ENCODE assay signal across 1 cellular context in the genomic region with DNA sequence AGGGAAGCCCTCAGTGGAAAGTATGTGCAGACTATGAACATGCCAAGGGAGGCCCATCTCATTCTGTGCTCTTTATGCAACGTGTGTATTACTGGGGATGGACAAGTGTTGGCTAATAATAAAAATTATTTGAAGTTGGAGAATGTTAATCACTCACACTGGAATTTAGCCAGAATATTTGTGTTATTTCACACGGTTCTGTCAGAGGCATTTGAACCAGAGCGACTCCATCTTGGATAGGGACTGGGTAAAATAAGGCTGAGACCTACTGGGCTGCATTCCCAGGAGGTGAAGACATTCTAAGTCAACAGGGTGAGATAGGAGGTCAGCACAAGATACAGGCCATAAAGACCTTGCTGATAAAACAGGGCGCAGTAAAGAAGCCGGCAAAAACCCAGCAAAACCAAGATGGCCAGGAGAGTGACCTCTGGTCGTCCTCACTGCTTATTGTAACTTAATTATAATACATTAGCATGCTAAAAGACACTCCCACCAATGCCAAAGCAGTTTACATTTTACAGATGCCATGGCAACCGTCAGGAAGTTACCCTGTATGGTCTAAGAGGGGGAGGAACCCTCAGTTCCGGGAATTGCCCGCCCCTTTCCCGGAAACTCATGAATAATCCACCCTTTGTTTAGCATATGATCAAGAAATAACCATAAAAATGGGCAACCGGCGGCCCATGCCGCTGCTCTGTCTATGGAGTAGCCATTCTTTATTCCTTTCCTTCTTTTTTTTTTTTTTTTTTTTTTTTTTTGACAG.
TF ChIP-seq lines count a peak whose summit lies in the region.

No MANE protein-coding gene starts in this region.

TF ChIP-seq in K562, 482 proteins besides CTCF, POLR2A, EP300 and RAD21 (continued from another document):
- TF ChIP-seq, protein P1, sequence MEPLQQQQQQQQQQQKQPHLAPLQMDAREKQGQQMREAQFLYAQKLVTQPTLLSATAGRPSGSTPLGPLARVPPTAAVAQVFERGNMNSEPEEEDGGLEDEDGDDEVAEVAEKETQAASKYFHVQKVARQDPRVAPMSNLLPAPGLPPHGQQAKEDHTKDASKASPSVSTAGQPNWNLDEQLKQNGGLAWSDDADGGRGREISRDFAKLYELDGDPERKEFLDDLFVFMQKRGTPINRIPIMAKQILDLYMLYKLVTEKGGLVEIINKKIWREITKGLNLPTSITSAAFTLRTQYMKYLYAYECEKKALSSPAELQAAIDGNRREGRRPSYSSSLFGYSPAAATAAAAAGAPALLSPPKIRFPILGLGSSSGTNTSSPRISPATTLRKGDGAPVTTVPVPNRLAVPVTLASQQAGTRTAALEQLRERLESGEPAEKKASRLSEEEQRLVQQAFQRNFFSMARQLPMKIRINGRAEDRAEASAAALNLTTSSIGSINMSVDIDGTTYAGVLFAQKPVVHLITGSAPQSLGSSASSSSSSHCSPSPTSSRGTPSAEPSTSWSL (CRISPR knock-in tag; IDR thresholded peaks at IDR 0.05; ENCODE audit: borderline replicate concordance), result peak; percentile 98
- no peak for TF ChIP-seq ARHGAP35 (IDR thresholded peaks at IDR 0.05; ENCODE audit: partially characterized antibody)
- peak; percentile 93 for TF ChIP-seq GABPB2 (CRISPR knock-in tag; conservative IDR thresholded peaks at IDR 0.05)
- TF ChIP-seq ZNF644 (tag; IDR thresholded peaks at IDR 0.05; ENCODE audit: low read depth), result peak; percentile 100
- peak; percentile 93 for TF ChIP-seq KLF10 (CRISPR knock-in tag; IDR thresholded peaks at IDR 0.05)
- TF ChIP-seq MXI1 (IDR thresholded peaks at IDR 0.05; ENCODE audit: low read depth, low read length), result peak; percentile 95
- TF ChIP-seq, protein P2, sequence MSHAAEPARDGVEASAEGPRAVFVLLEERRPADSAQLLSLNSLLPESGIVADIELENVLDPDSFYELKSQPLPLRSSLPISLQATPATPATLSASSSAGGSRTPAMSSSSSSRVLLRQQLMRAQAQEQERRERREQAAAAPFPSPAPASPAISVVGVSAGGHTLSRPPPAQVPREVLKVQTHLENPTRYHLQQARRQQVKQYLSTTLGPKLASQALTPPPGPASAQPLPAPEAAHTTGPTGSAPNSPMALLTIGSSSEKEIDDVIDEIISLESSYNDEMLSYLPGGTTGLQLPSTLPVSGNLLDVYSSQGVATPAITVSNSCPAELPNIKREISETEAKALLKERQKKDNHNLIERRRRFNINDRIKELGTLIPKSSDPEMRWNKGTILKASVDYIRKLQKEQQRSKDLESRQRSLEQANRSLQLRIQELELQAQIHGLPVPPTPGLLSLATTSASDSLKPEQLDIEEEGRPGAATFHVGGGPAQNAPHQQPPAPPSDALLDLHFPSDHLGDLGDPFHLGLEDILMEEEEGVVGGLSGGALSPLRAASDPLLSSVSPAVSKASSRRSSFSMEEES (CRISPR knock-in tag; IDR thresholded peaks at IDR 0.05), result peak; percentile 87
- TF ChIP-seq ZNF436 (CRISPR knock-in tag; IDR thresholded peaks at IDR 0.05), result peak; percentile 40; the same call in 1 of the 2 replicates
- TF ChIP-seq, protein P3, sequence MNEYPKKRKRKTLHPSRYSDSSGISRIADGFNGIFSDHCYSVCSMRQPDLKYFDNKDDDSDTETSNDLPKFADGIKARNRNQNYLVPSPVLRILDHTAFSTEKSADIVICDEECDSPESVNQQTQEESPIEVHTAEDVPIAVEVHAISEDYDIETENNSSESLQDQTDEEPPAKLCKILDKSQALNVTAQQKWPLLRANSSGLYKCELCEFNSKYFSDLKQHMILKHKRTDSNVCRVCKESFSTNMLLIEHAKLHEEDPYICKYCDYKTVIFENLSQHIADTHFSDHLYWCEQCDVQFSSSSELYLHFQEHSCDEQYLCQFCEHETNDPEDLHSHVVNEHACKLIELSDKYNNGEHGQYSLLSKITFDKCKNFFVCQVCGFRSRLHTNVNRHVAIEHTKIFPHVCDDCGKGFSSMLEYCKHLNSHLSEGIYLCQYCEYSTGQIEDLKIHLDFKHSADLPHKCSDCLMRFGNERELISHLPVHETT (CRISPR knock-in tag; conservative IDR thresholded peaks at IDR 0.05 in 1 of 2, IDR thresholded peaks at IDR 0.05 in 1 of 2), result peak in 1 of 2 experiments; percentile 100; a peak in 2 of 4 replicates
- TF ChIP-seq, protein P4, sequence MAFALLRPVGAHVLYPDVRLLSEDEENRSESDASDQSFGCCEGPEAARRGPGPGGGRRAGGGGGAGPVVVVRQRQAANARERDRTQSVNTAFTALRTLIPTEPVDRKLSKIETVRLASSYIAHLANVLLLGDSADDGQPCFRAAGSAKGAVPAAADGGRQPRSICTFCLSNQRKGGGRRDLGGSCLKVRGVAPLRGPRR (CRISPR knock-in tag; IDR thresholded peaks at IDR 0.05), result peak; percentile 99
- TF ChIP-seq SMARCC2 (IDR thresholded peaks at IDR 0.05; ENCODE audit: low read depth), result no peak
- no peak; the same call in 1 of the 2 replicates for TF ChIP-seq JUND (IDR thresholded peaks at IDR 0.05; ENCODE audit: borderline replicate concordance, low read depth, low read length)
- peak; percentile 96; the same call in 2 of the 3 replicates for TF ChIP-seq JUND (tag; IDR thresholded peaks at IDR 0.05; ENCODE audit: borderline replicate concordance, low read depth, low read length)
- TF ChIP-seq PTBP1 (IDR thresholded peaks at IDR 0.05; ENCODE audit: low read depth, low read length), result no peak
- TF ChIP-seq ZNF197 (CRISPR knock-in tag; IDR thresholded peaks at IDR 0.05; ENCODE audit: low read depth), result peak; percentile 100
- no peak for TF ChIP-seq SMARCA5 (IDR thresholded peaks at IDR 0.05)
- peak; percentile 98 for TF ChIP-seq NUFIP1 (IDR thresholded peaks at IDR 0.05; ENCODE audit: partially characterized antibody)
- peak; percentile 99 for TF ChIP-seq KLF13 (tag; IDR thresholded peaks at IDR 0.05; ENCODE audit: borderline replicate concordance, low read depth)
